Comparison of ENCODE assay signal across 24 cellular contexts in the genomic region with DNA sequence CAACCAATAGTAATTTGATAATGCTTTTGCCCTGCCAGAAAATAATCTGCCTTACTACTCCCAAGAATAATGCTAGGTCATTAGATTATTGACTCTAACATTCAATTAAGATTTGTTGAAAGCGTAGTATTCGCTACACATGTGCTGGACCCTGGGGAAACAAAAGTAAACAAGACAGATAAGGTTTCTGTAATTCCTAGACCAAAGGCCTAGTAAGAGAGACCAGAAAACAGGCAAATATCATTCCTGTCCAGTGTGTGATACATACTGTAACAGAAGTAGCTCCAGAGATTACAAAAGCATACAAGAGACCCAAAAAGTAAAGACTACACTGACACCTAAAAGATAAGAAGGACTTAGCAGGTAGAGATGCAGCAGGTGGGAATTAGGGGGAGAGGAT.
"Had no signal": no experiment of that assay in that cellular context is flagged by ENCODE, and none has a peak within 500 bp of the region (broad histone marks: within the 10 kb centered on the region; RNA-seq: fewer than 3 reads in every experiment).

No MANE protein-coding gene starts in this region.

- H3K27ac Mint-ChIP-seq: activated CD4-positive, alpha-beta T cell treated with anti-CD3 and anti-CD28 coated beads, Interleukin-2, amount 10 ng/mL, durations not matched to agents 7 days and 5 days; activated CD8-positive, alpha-beta T cell treated with anti-CD3 and anti-CD28 coated beads for 36 hours; activated naive CD4-positive, alpha-beta T cell treated with anti-CD3 and anti-CD28 coated beads, Interleukin-2, amount 50 U/mL, for 24 hours; activated naive CD8-positive, alpha-beta T cell treated with anti-CD3 and anti-CD28 coated beads, Interleukin-2, amount 50 U/mL, for 24 hours; activated T-helper 17 cell treated with anti-CD3 and anti-CD28 coated beads, Interleukin-2, amount 50 U/mL, for 72 hours; natural killer cell treated with Interleukin-12 subunit alpha and Interleukin-12 subunit beta and Interleukin-15 and Interleukin-18, amount 100 ng/mL, for 72 hours; stimulated activated effector memory CD8-positive, alpha-beta T cell treated with anti-CD3 and anti-CD28 coated beads, Interleukin-12 subunit alpha, Interleukin-12 subunit beta, amount 100 ng/mL, for 72 hours had no signal

- H3K9me3 Mint-ChIP-seq: activated CD4-positive, alpha-beta T cell treated with anti-CD3 and anti-CD28 coated beads, Interleukin-2, amount 10 ng/mL, durations not matched to agents 7 days and 5 days; activated CD8-positive, alpha-beta T cell treated with anti-CD3 and anti-CD28 coated beads for 36 hours; activated naive CD4-positive, alpha-beta T cell treated with anti-CD3 and anti-CD28 coated beads, Interleukin-2, amount 50 U/mL, for 24 hours; activated naive CD8-positive, alpha-beta T cell treated with anti-CD3 and anti-CD28 coated beads, Interleukin-2, amount 50 U/mL, for 24 hours; activated T-cell treated with anti-CD3 and anti-CD28 coated beads, Interleukin-2, amount 50 U/mL, for 4 hours; activated T-helper 17 cell treated with anti-CD3 and anti-CD28 coated beads, Interleukin-2, amount 50 U/mL, for 72 hours had no signal

- H3K36me3 ChIP-seq: colonic mucosa had no signal

- H3K27me3 Mint-ChIP-seq: activated CD4-positive, alpha-beta T cell treated with anti-CD3 and anti-CD28 coated beads, Interleukin-2, amount 10 ng/mL, durations not matched to agents 7 days and 5 days; activated CD8-positive, alpha-beta T cell treated with anti-CD3 and anti-CD28 coated beads for 36 hours; activated naive CD4-positive, alpha-beta T cell treated with anti-CD3 and anti-CD28 coated beads, Interleukin-2, amount 50 U/mL, for 24 hours; activated naive CD8-positive, alpha-beta T cell treated with anti-CD3 and anti-CD28 coated beads, Interleukin-2, amount 50 U/mL, for 24 hours; activated T-helper 17 cell treated with anti-CD3 and anti-CD28 coated beads, Interleukin-2, amount 50 U/mL, for 72 hours; natural killer cell treated with Interleukin-12 subunit alpha and Interleukin-12 subunit beta and Interleukin-15 and Interleukin-18, amount 100 ng/mL, for 72 hours had no signal

- H3K4me1 Mint-ChIP-seq: activated CD4-positive, alpha-beta T cell treated with anti-CD3 and anti-CD28 coated beads, Interleukin-2, amount 10 ng/mL, durations not matched to agents 7 days and 5 days; activated naive CD4-positive, alpha-beta T cell treated with anti-CD3 and anti-CD28 coated beads, Interleukin-2, amount 50 U/mL, for 24 hours; activated naive CD8-positive, alpha-beta T cell treated with anti-CD3 and anti-CD28 coated beads, Interleukin-2, amount 50 U/mL, for 24 hours; activated T-helper 17 cell treated with anti-CD3 and anti-CD28 coated beads, Interleukin-2, amount 50 U/mL, for 72 hours; stimulated activated effector memory CD8-positive, alpha-beta T cell treated with anti-CD3 and anti-CD28 coated beads, Interleukin-12 subunit alpha, Interleukin-12 subunit beta, amount 100 ng/mL, for 72 hours had no signal

- H3K4me3 Mint-ChIP-seq: activated CD4-positive, alpha-beta T cell treated with anti-CD3 and anti-CD28 coated beads, Interleukin-2, amount 10 ng/mL, durations not matched to agents 7 days and 5 days; activated CD8-positive, alpha-beta T cell treated with anti-CD3 and anti-CD28 coated beads for 36 hours; activated naive CD4-positive, alpha-beta T cell treated with anti-CD3 and anti-CD28 coated beads, Interleukin-2, amount 50 U/mL, for 24 hours; activated naive CD8-positive, alpha-beta T cell treated with anti-CD3 and anti-CD28 coated beads, Interleukin-2, amount 50 U/mL, for 24 hours; activated T-cell treated with anti-CD3 and anti-CD28 coated beads, Interleukin-2, amount 50 U/mL, for 4 hours; activated T-helper 17 cell treated with anti-CD3 and anti-CD28 coated beads, Interleukin-2, amount 50 U/mL, for 72 hours; natural killer cell treated with Interleukin-12 subunit alpha and Interleukin-12 subunit beta and Interleukin-15 and Interleukin-18, amount 100 ng/mL, for 72 hours; stimulated activated effector memory CD8-positive, alpha-beta T cell treated with anti-CD3 and anti-CD28 coated beads, Interleukin-12 subunit alpha, Interleukin-12 subunit beta, amount 100 ng/mL, for 72 hours had no signal

- H3K9me3 ChIP-seq: colonic mucosa, esophagus muscularis mucosa, heart left ventricle, stomach, tibial nerve had no signal

- H3K36me3 Mint-ChIP-seq: activated naive CD4-positive, alpha-beta T cell treated with anti-CD3 and anti-CD28 coated beads, Interleukin-2, amount 50 U/mL, for 24 hours; natural killer cell treated with Interleukin-12 subunit alpha and Interleukin-12 subunit beta and Interleukin-15 and Interleukin-18, amount 100 ng/mL, for 72 hours; stimulated activated effector memory CD8-positive, alpha-beta T cell treated with anti-CD3 and anti-CD28 coated beads, Interleukin-12 subunit alpha, Interleukin-12 subunit beta, amount 100 ng/mL, for 72 hours had no signal

- H3K4me1 ChIP-seq: colonic mucosa, foreskin keratinocyte, tibial nerve had no signal

- DNase-seq: activated CD4-positive, alpha-beta T cell treated with anti-CD3 and anti-CD28 coated beads for 1 hour; activated CD4-positive, alpha-beta T cell treated with anti-CD3 and anti-CD28 coated beads, Interleukin-2, amount 10 ng/mL, durations not matched to agents 7 days and 5 days; activated CD8-positive, alpha-beta T cell treated with anti-CD3 and anti-CD28 coated beads for 36 hours; activated naive CD8-positive, alpha-beta T cell treated with anti-CD3 and anti-CD28 coated beads, Interleukin-2, amount 50 U/mL, for 24 hours; activated T-cell treated with anti-CD3 and anti-CD28 coated beads, Interleukin-2, amount 50 U/mL, for 4 hours; amygdala; cerebellar nuclear complex; colonic mucosa; dorsolateral prefrontal cortex; effector memory CD4-positive, alpha-beta T cell; foreskin keratinocyte; heart left ventricle; mesendoderm; stimulated activated CD4-positive, alpha-beta T cell treated with anti-CD3 and anti-CD28 coated beads, Interleukin-4, amount 100 ng/mL, for 24 hours; stomach; T-helper 2 cell had no signal

- H3K4me3 ChIP-seq: colonic mucosa, dorsolateral prefrontal cortex, esophagus muscularis mucosa, heart left ventricle, lung, skin epidermis, stomach, tibial nerve had no signal

- ATAC-seq: activated CD8-positive, alpha-beta T cell treated with anti-CD3 and anti-CD28 coated beads for 36 hours; activated naive CD8-positive, alpha-beta T cell treated with anti-CD3 and anti-CD28 coated beads, Interleukin-2, amount 50 U/mL, for 24 hours; activated T-cell treated with anti-CD3 and anti-CD28 coated beads, Interleukin-2, amount 50 U/mL, for 4 hours; activated T-helper 17 cell treated with anti-CD3 and anti-CD28 coated beads, Interleukin-2, amount 50 U/mL, for 72 hours; foreskin keratinocyte; heart left ventricle; natural killer cell treated with Interleukin-12 subunit alpha and Interleukin-12 subunit beta and Interleukin-15 and Interleukin-18, amount 100 ng/mL, for 72 hours; stimulated activated effector memory CD8-positive, alpha-beta T cell treated with anti-CD3 and anti-CD28 coated beads, Interleukin-12 subunit alpha, Interleukin-12 subunit beta, amount 100 ng/mL, for 72 hours had no signal

- H3K27me3 ChIP-seq: colonic mucosa, dorsolateral prefrontal cortex, esophagus muscularis mucosa, foreskin keratinocyte, heart left ventricle, stomach, tibial nerve had no signal

- H3K27ac ChIP-seq: colonic mucosa, dorsolateral prefrontal cortex, foreskin keratinocyte, heart left ventricle, skin epidermis, tibial nerve had no signal
